ENCODE assay signal across 8 cellular contexts in genomic region chr11:16881074-16881709, GRCh38.
DNase-seq lines count a peak whose midpoint lies in the region; ATAC-seq and TF ChIP-seq lines count a peak whose summit lies in the region.

No MANE protein-coding gene starts in this region.

- H3K4me3 Mint-ChIP-seq in activated naive CD8-positive, alpha-beta T cell treated with anti-CD3 and anti-CD28 coated beads, Interleukin-2, amount 50 U/mL, for 24 hours: no peak overlapping the region

- H3K27ac ChIP-seq in C4-2B: no peak overlapping the region

- ATAC-seq in HG03342 (IDR thresholded peaks at IDR 0.05; ENCODE audit: unreplicated experiment): peak; percentile 72
- no peak for ATAC-seq in activated naive CD8-positive, alpha-beta T cell treated with anti-CD3 and anti-CD28 coated beads, Interleukin-2, amount 50 U/mL, for 24 hours

- no peaks in the 10 kb centered on the region for H3K9me3 Mint-ChIP-seq in activated naive CD8-positive, alpha-beta T cell treated with anti-CD3 and anti-CD28 coated beads, Interleukin-2, amount 50 U/mL, for 24 hours

- peak; percentile 55 for TF ChIP-seq CTCF in C4-2B (conservative IDR thresholded peaks at IDR 0.05)

- no peak overlapping the region for H3K27ac Mint-ChIP-seq in activated naive CD8-positive, alpha-beta T cell treated with anti-CD3 and anti-CD28 coated beads, Interleukin-2, amount 50 U/mL, for 24 hours

- H3K36me3 Mint-ChIP-seq in activated naive CD8-positive, alpha-beta T cell treated with anti-CD3 and anti-CD28 coated beads, Interleukin-2, amount 50 U/mL, for 24 hours (ENCODE audit: low read depth): no peaks in the 10 kb centered on the region

- H3K4me1 Mint-ChIP-seq in activated naive CD8-positive, alpha-beta T cell treated with anti-CD3 and anti-CD28 coated beads, Interleukin-2, amount 50 U/mL, for 24 hours: no peaks in the 10 kb centered on the region

- H3K27me3 Mint-ChIP-seq in activated naive CD8-positive, alpha-beta T cell treated with anti-CD3 and anti-CD28 coated beads, Interleukin-2, amount 50 U/mL, for 24 hours: peaks cover 14% of the 10 kb centered on the region

- DNase-seq in astrocyte of the hippocampus (ENCODE audit: low read depth, low spot score): peak; percentile 90
- DNase-seq in left kidney (ENCODE audit: low read depth, low spot score): peak; percentile 50
- no peak for DNase-seq in cortex of kidney (lab: John Stamatoyannopoulos, UW)
- DNase-seq in NCI-H748 (lab: John Stamatoyannopoulos, UW; ENCODE audit: unreplicated experiment): no peak
- no peak for DNase-seq in activated naive CD8-positive, alpha-beta T cell treated with anti-CD3 and anti-CD28 coated beads, Interleukin-2, amount 50 U/mL, for 24 hours
- DNase-seq in NCI-H1694 (lab: John Stamatoyannopoulos, UW): no peak

Comparison
In these comparisons a context has a peak if more than half of its experiments do, and no peak if none do; other contexts are left out.
1. DNase-seq: peak in astrocyte of the hippocampus (single experiment) and left kidney (single experiment); none in cortex of kidney (single experiment), NCI-H748 (single experiment), activated naive CD8-positive, alpha-beta T cell treated with anti-CD3 and anti-CD28 coated beads, Interleukin-2, amount 50 U/mL, for 24 hours (single experiment) and NCI-H1694 (single experiment).